10 cellular contexts compared by ENCODE assay signal in genomic region chr16:85522842-85523601, GRCh38.
DNase-seq lines count a peak whose midpoint lies in the region; TF ChIP-seq lines count a peak whose summit lies in the region.
"Had no signal": no experiment of that assay in that cellular context is flagged by ENCODE, and none has a peak within 500 bp of the region (broad histone marks: within the 10 kb centered on the region; RNA-seq: fewer than 3 reads in every experiment).

No MANE protein-coding gene starts in this region.

- no peak for TF ChIP-seq CTCF in neural crest cell (conservative IDR thresholded peaks at IDR 0.05)

- CTCF ChIA-PET in activated CD4-positive, alpha-beta T cell treated with anti-CD3 and anti-CD28 coated beads, Interleukin-2, amount 10 ng/mL, durations not matched to agents 7 days and 5 days (lab: Charles Lee) = no interaction called here

- peaks cover 17% of the 10 kb centered on the region for H3K27me3 Mint-ChIP-seq in neural crest cell (ENCODE audit: low read depth)
- no peaks in the 10 kb centered on the region for H3K27me3 Mint-ChIP-seq in activated CD4-positive, alpha-beta T cell treated with anti-CD3 and anti-CD28 coated beads, Interleukin-2, amount 10 ng/mL, durations not matched to agents 7 days and 5 days
- H3K27me3 Mint-ChIP-seq: stimulated activated naive CD8-positive, alpha-beta T cell treated with anti-CD3 and anti-CD28 coated beads, Interleukin-15, amount 100 ng/mL, for 72 hours had no signal

- POLR2A ChIA-PET in activated CD4-positive, alpha-beta T cell treated with anti-CD3 and anti-CD28 coated beads, Interleukin-2, amount 10 ng/mL, durations not matched to agents 7 days and 5 days (lab: Charles Lee) = no interaction called here

- peaks cover 6% of the 10 kb centered on the region for H3K36me3 Mint-ChIP-seq in neural crest cell (ENCODE audit: low read depth)
- no peaks in the 10 kb centered on the region for H3K36me3 Mint-ChIP-seq in activated CD4-positive, alpha-beta T cell treated with anti-CD3 and anti-CD28 coated beads, Interleukin-2, amount 10 ng/mL, durations not matched to agents 7 days and 5 days (ENCODE audit: low read depth)

- peaks cover 24% of the 10 kb centered on the region for H3K4me1 Mint-ChIP-seq in neural crest cell
- H3K4me1 Mint-ChIP-seq in activated CD4-positive, alpha-beta T cell treated with anti-CD3 and anti-CD28 coated beads, Interleukin-2, amount 10 ng/mL, durations not matched to agents 7 days and 5 days = no peaks in the 10 kb centered on the region
- H3K4me1 Mint-ChIP-seq: stimulated activated naive CD8-positive, alpha-beta T cell treated with anti-CD3 and anti-CD28 coated beads, Interleukin-15, amount 100 ng/mL, for 72 hours had no signal

- peak; percentile 83 for DNase-seq in D341Med (ENCODE audit: low spot score)
- peak; percentile 68 for DNase-seq in M059J (ENCODE audit: low read depth)
- peak; percentile 42 for DNase-seq in cerebellar cortex (ENCODE audit: low spot score)
- DNase-seq in neural crest cell (ENCODE audit: low read depth, low spot score) = no peak
- no peak for DNase-seq in activated CD4-positive, alpha-beta T cell treated with anti-CD3 and anti-CD28 coated beads, Interleukin-2, amount 10 ng/mL, durations not matched to agents 7 days and 5 days
- no peak for DNase-seq in stimulated activated CD4-positive, alpha-beta T cell treated with anti-CD3 and anti-CD28 coated beads, Interleukin-4, amount 100 ng/mL, for 1 hour
- DNase-seq in stimulated activated CD4-positive, alpha-beta T cell treated with anti-CD3 and anti-CD28 coated beads, Interleukin-2, amount 100 ng/mL, for 24 hours = no peak
- DNase-seq in COR-L47 (lab: John Stamatoyannopoulos, UW) = no peak
- DNase-seq: NCI-H2081 treated with DMSO at 0.1 percent for 48 hours; stimulated activated naive CD8-positive, alpha-beta T cell treated with anti-CD3 and anti-CD28 coated beads, Interleukin-15, amount 100 ng/mL, for 72 hours had no signal

- peak overlapping the region; percentile 48 for H3K27ac Mint-ChIP-seq in neural crest cell (ENCODE audit: unreplicated experiment)
- no peak overlapping the region for H3K27ac Mint-ChIP-seq in activated CD4-positive, alpha-beta T cell treated with anti-CD3 and anti-CD28 coated beads, Interleukin-2, amount 10 ng/mL, durations not matched to agents 7 days and 5 days
- H3K27ac Mint-ChIP-seq: stimulated activated naive CD8-positive, alpha-beta T cell treated with anti-CD3 and anti-CD28 coated beads, Interleukin-15, amount 100 ng/mL, for 72 hours had no signal

- peaks cover 6% of the 10 kb centered on the region for H3K9me3 Mint-ChIP-seq in neural crest cell
- no peaks in the 10 kb centered on the region for H3K9me3 Mint-ChIP-seq in activated CD4-positive, alpha-beta T cell treated with anti-CD3 and anti-CD28 coated beads, Interleukin-2, amount 10 ng/mL, durations not matched to agents 7 days and 5 days

- no peak overlapping the region for H3K4me3 Mint-ChIP-seq in neural crest cell
- no peak overlapping the region for H3K4me3 Mint-ChIP-seq in activated CD4-positive, alpha-beta T cell treated with anti-CD3 and anti-CD28 coated beads, Interleukin-2, amount 10 ng/mL, durations not matched to agents 7 days and 5 days
- H3K4me3 Mint-ChIP-seq: stimulated activated naive CD8-positive, alpha-beta T cell treated with anti-CD3 and anti-CD28 coated beads, Interleukin-15, amount 100 ng/mL, for 72 hours had no signal

Comparison
In these comparisons a context has a peak if more than half of its experiments do, and no peak if none do; other contexts are left out.
1. DNase-seq: peak in D341Med (single experiment), M059J (single experiment) and cerebellar cortex (single experiment); none in neural crest cell (single experiment), activated CD4-positive, alpha-beta T cell treated with anti-CD3 and anti-CD28 coated beads, Interleukin-2, amount 10 ng/mL, durations not matched to agents 7 days and 5 days (single experiment), stimulated activated CD4-positive, alpha-beta T cell treated with anti-CD3 and anti-CD28 coated beads, Interleukin-4, amount 100 ng/mL, for 1 hour (single experiment), stimulated activated CD4-positive, alpha-beta T cell treated with anti-CD3 and anti-CD28 coated beads, Interleukin-2, amount 100 ng/mL, for 24 hours (0 of 2) and COR-L47 (single experiment).